ENCODE assay signal across 15 cellular contexts in the genomic region with DNA sequence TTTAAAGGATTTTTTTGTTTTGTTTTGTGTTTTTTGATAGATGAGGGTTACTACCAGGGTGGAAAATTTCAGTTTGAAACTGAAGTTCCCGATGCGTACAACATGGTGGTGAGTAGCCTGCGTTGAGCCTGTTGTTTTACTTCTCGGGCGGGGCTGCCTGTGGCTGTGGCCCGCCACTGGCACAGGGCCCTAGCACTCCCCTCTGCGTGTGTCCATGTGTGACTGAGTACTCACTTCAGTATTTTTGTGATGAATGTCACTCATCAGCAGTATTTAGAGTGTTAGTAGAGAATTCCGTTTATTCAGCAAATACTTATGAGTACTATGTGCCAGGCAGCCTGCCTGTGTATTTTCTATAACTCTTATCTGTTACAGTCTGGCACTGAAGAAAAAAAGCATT. TPM values are rescaled to one million over a fixed set of nuclear protein-coding genes. Genes with fewer than 3 reads are reported as not detected.
DNase-seq lines count a peak whose midpoint lies in the region; ATAC-seq and TF ChIP-seq lines count a peak whose summit lies in the region.
"Had no signal": no experiment of that assay in that cellular context is flagged by ENCODE, and none has a peak within 500 bp of the region (broad histone marks: within the 10 kb centered on the region; RNA-seq: fewer than 3 reads in every experiment).

No MANE protein-coding gene starts in this region.

- no peak overlapping the region for H3K23ac ChIP-seq in H9 (ENCODE audit: insufficient read length, low read depth, low read length)

- H3K27ac Mint-ChIP-seq in H9 (no peak overlapping the region), immature natural killer cell (peak overlapping the region in 5 of 6 donors; percentile 14 to 77 (median 37))
- H3K27ac Mint-ChIP-seq in stimulated activated memory B cell treated with anti-CD40 and anti-IgM and Interleukin-4, amounts not matched to agents 10 μg/mL and 1 μg/mL and 100 μg/mL, for 72 hours: no peak overlapping the region

- no peak overlapping the region for H4K5ac ChIP-seq in H9 (ENCODE audit: insufficient read length, low read depth, low read length)

- H3K4me1 ChIP-seq in H9 (ENCODE audit: insufficient read depth, low read length): no peaks in the 10 kb centered on the region
- no peaks in the 10 kb centered on the region for H3K4me1 ChIP-seq in body of pancreas
- no peaks in the 10 kb centered on the region for H3K4me1 ChIP-seq in sigmoid colon

- WGBS in H9 (ENCODE audit: extremely low coverage, insufficient read length, low lambda C conversion rate): no CpG with 5 or more reads among the region's 8 CpGs
- WGBS in body of pancreas, 2 donors: 81 to 83% methylated on average over 8 of the region's 8 CpGs
- WGBS in sigmoid colon, 2 donors: 79 to 91% methylated on average over 8 of the region's 8 CpGs

- ATAC-seq in stimulated activated memory B cell treated with anti-CD40 and anti-IgM and Interleukin-4, amounts not matched to agents 10 μg/mL and 1 μg/mL and 100 μg/mL, for 72 hours: peak; percentile 78
- ATAC-seq in body of pancreas: no peak
- ATAC-seq: GM12878 had no signal

- no peak overlapping the region for H2BK120ac ChIP-seq in H9 (ENCODE audit: low read depth, low read length, poor library complexity, severe bottlenecking)

- no peaks in the 10 kb centered on the region for H3K9me3 ChIP-seq in H9 (ENCODE audit: control insufficient read depth, low read depth, low read length)
- no peaks in the 10 kb centered on the region for H3K9me3 ChIP-seq in body of pancreas
- H3K9me3 ChIP-seq in sigmoid colon: no peaks in the 10 kb centered on the region

- no peak overlapping the region for H3K27ac ChIP-seq in H9 (ENCODE audit: insufficient read length, low read depth, low read length)
- no peak overlapping the region for H3K27ac ChIP-seq in body of pancreas
- H3K27ac ChIP-seq in sigmoid colon: no peak overlapping the region

- H3T11ph ChIP-seq in H9 (ENCODE audit: low read length): no peak overlapping the region

- H2AK5ac ChIP-seq in H9 (ENCODE audit: insufficient read length, low read length): no peak overlapping the region

- H3K4me3 Mint-ChIP-seq in H9 (no peak overlapping the region), immature natural killer cell (peak overlapping the region in 1 of 5 donors; percentile 52)
- no peak overlapping the region for H3K4me3 Mint-ChIP-seq in stimulated activated memory B cell treated with anti-CD40 and anti-IgM and Interleukin-4, amounts not matched to agents 10 μg/mL and 1 μg/mL and 100 μg/mL, for 72 hours

- H3K4me1 Mint-ChIP-seq in H9: no peaks in the 10 kb centered on the region
- H3K4me1 Mint-ChIP-seq in immature natural killer cell: peaks cover 47 to 70% of the 10 kb centered on the region in 2 donors
- no peaks in the 10 kb centered on the region for H3K4me1 Mint-ChIP-seq in stimulated activated memory B cell treated with anti-CD40 and anti-IgM and Interleukin-4, amounts not matched to agents 10 μg/mL and 1 μg/mL and 100 μg/mL, for 72 hours

- H2BK5ac ChIP-seq in H9 (ENCODE audit: insufficient read length, low read length): no peak overlapping the region

- H3K4me2 ChIP-seq in H9 (ENCODE audit: insufficient read depth, insufficient read length, low read length): no peak overlapping the region

- no peak for TF ChIP-seq EP300 in sigmoid colon (IDR thresholded peaks at IDR 0.05)

- TF ChIP-seq POLR2A in body of pancreas (IDR thresholded peaks at IDR 0.05): no peak
- TF ChIP-seq POLR2A in sigmoid colon (IDR thresholded peaks at IDR 0.05): no peak

- H2BK20ac ChIP-seq in H9 (ENCODE audit: low read depth, low read length, poor library complexity, severe bottlenecking): no peak overlapping the region

- no peak overlapping the region for H4K91ac ChIP-seq in H9 (ENCODE audit: insufficient read length, low read depth, low read length)

- DNase-seq in NCI-H510A treated with DMSO at 0.1 percent for 48 hours (lab: John Stamatoyannopoulos, UW) (peak; percentile 56), NCI-H510A (lab: John Stamatoyannopoulos, UW) (no peak), H9 (no peak), immature natural killer cell (no peak), body of pancreas (no peak), sigmoid colon (no peak), GM13977 (ENCODE audit: low spot score) (no peak)
- DNase-seq: HCEC 1CT, IMR-90, NCI-H1436, NCI-H446 treated with DMSO at 0.1 percent for 48 hours, NCI-H82, SHP77 treated with DMSO at 0.1 percent for 48 hours had no signal

- H3K36me3 ChIP-seq in body of pancreas (replicated peaks in 1 of 2; ENCODE audit: insufficient read depth in 1 of 2, low read depth in 2 of 2): peaks cover 0 to 2% of the 10 kb centered on the region in 2 donors
- H3K36me3 ChIP-seq in sigmoid colon: peaks cover 0 to 10% (median 3%) of the 10 kb centered on the region in 4 donors

- H3K9ac ChIP-seq in H9 (ENCODE audit: extremely low read depth, insufficient read length, low read length): no peak overlapping the region

- H3K79me2 ChIP-seq in H9 (ENCODE audit: insufficient read depth, low read length): no peaks in the 10 kb centered on the region; the same call in 1 of the 2 replicates

- no peak overlapping the region for H2BK15ac ChIP-seq in H9 (ENCODE audit: low read depth, low read length)

- H3K14ac ChIP-seq in H9 (ENCODE audit: insufficient read depth, low read length): no peak overlapping the region

- in situ Hi-C loops in GM13977 (cut with MboI; ENCODE audit: low pct_unique_long_range_greater_than_20kb, low sequenced_read_pairs, unreplicated experiment): no loop called here

- H3K27me3 Mint-ChIP-seq in H9 (ENCODE audit: low read depth): no peaks in the 10 kb centered on the region
- peaks cover 0 to 2% (median 2%) of the 10 kb centered on the region in 3 donors for H3K27me3 Mint-ChIP-seq in immature natural killer cell (ENCODE audit: low read depth in 3 of 3)
- H3K27me3 Mint-ChIP-seq in stimulated activated memory B cell treated with anti-CD40 and anti-IgM and Interleukin-4, amounts not matched to agents 10 μg/mL and 1 μg/mL and 100 μg/mL, for 72 hours: no peaks in the 10 kb centered on the region

- peaks cover 9 to 17% (median 15%) of the 10 kb centered on the region in 3 experiments; a peak in 6 of 7 replicates for H3K36me3 Mint-ChIP-seq in H9 (ENCODE audit: insufficient read depth in 1 of 3, low read depth in 3 of 3)
- peaks cover 11 to 32% (median 17%) of the 10 kb centered on the region in 3 donors for H3K36me3 Mint-ChIP-seq in immature natural killer cell
- H3K36me3 Mint-ChIP-seq in stimulated activated memory B cell treated with anti-CD40 and anti-IgM and Interleukin-4, amounts not matched to agents 10 μg/mL and 1 μg/mL and 100 μg/mL, for 72 hours: peaks cover 59% of the 10 kb centered on the region

- H3K4me3 ChIP-seq in body of pancreas (no peak overlapping the region), sigmoid colon (no peak overlapping the region)
- H3K4me3 ChIP-seq: GM12878 had no signal

- no peaks in the 10 kb centered on the region for H3K9me3 Mint-ChIP-seq in H9
- no peaks in the 10 kb centered on the region for H3K9me3 Mint-ChIP-seq in immature natural killer cell
- no peaks in the 10 kb centered on the region for H3K9me3 Mint-ChIP-seq in stimulated activated memory B cell treated with anti-CD40 and anti-IgM and Interleukin-4, amounts not matched to agents 10 μg/mL and 1 μg/mL and 100 μg/mL, for 72 hours

- H2BK12ac ChIP-seq in H9 (ENCODE audit: insufficient read length, low read depth, low read length): no peak overlapping the region

- no peak overlapping the region for H2AFZ ChIP-seq in H9 (ENCODE audit: low read length)

- H3K27me3 ChIP-seq in H9 (ENCODE audit: insufficient read depth, low read length) (no peaks in the 10 kb centered on the region), body of pancreas (no peaks in the 10 kb centered on the region), sigmoid colon (no peaks in the 10 kb centered on the region)

- H3K23me2 ChIP-seq in H9 (ENCODE audit: insufficient read length, low read depth, low read length, poor library complexity, severe bottlenecking): no peaks in the 10 kb centered on the region

- H3K18ac ChIP-seq in H9 (ENCODE audit: insufficient read length, low read depth, low read length): no peak overlapping the region

- intact Hi-C loops in body of pancreas (cut with DNase I) (no loop called here), sigmoid colon (cut with DNase I) (no loop called here)

- no peak overlapping the region for H3K56ac ChIP-seq in H9 (ENCODE audit: insufficient read length, low read depth, low read length)

- H3K79me1 ChIP-seq in H9 (ENCODE audit: insufficient read depth, low read depth, low read length, poor library complexity, severe bottlenecking): peaks cover 7% of the 10 kb centered on the region

- H4K20me1 ChIP-seq in H9 (ENCODE audit: control insufficient read depth, insufficient read depth, insufficient read length): no peaks in the 10 kb centered on the region

- H3K4ac ChIP-seq in H9 (ENCODE audit: low read depth, low read length): no peak overlapping the region

- TF ChIP-seq CTCF in H9 (conservative IDR thresholded peaks at IDR 0.05): no peak
- TF ChIP-seq CTCF in body of pancreas (IDR thresholded peaks at IDR 0.05): no peak
- no peak for TF ChIP-seq CTCF in sigmoid colon (IDR thresholded peaks at IDR 0.05)
- no peak for TF ChIP-seq CTCF in GM13977 (IDR thresholded peaks at IDR 0.05; ENCODE audit: extremely low read depth, insufficient read depth, missing control alignments)

- peak overlapping the region; percentile 90 for H4K8ac ChIP-seq in H9 (replicated peaks; ENCODE audit: insufficient read length, low read depth, low read length)

RNA-seq across cellular contexts. Expression of gene SCLY, which starts 44.3 kb away (rescaled TPM):
- total RNA-seq in H9 (2021) (53.4 and 55.3 TPM in 2 replicates), body of pancreas (10 to 100 TPM; 18.5 to 32.4 TPM), sigmoid colon (10 to 100 TPM; 10.3 to 14.4 (median 11.7) TPM)
- polyA plus RNA-seq in immature natural killer cell (10 to 100 TPM; 12.1 to 15.8 (median 12.8) TPM), sigmoid colon (10 to 100 TPM in 2 of 3 donors, 1 to 10 TPM in 1; 5.4 to 19.5 (median 10.4) TPM)

RNA-seq across cellular contexts. Expression of gene UBE2F, which starts 49.7 kb away (rescaled TPM):
- total RNA-seq in H9 (2021) (62.1 and 65.6 TPM in 2 replicates), body of pancreas (10 to 100 TPM; 67.7 to 69.9 TPM), sigmoid colon (10 to 100 TPM; 50.7 to 81.5 (median 66.4) TPM)
- polyA plus RNA-seq in immature natural killer cell (100 to 1,000 TPM; 274 to 339 (median 323) TPM), sigmoid colon (100 to 1,000 TPM in 1 of 3 donors, 10 to 100 TPM in 2; 51.9 to 115 (median 73.3) TPM)

Comparison
In these comparisons a context has a peak if more than half of its experiments do, and no peak if none do; other contexts are left out.
1. H3K27ac Mint-ChIP-seq: peak in immature natural killer cell (5 of 6); none in H9 (0 of 3) and stimulated activated memory B cell treated with anti-CD40 and anti-IgM and Interleukin-4, amounts not matched to agents 10 μg/mL and 1 μg/mL and 100 μg/mL, for 72 hours (single experiment).